7 cellular contexts compared by ENCODE assay signal in genomic region chr19:40191836-40192646, GRCh38. TPM values are rescaled to one million over a fixed set of nuclear protein-coding genes. Genes with fewer than 3 reads are reported as not detected.
DNase-seq lines count a peak whose midpoint lies in the region; ATAC-seq and TF ChIP-seq lines count a peak whose summit lies in the region.

No MANE protein-coding gene starts in this region.

- peak; percentile 59 for DNase-seq in ELF-1 (ENCODE audit: low read depth, low spot score)
- peak; percentile 2 for DNase-seq in NCI-H774 (lab: John Stamatoyannopoulos, UW)
- DNase-seq in ascending aorta (ENCODE audit: low spot score in 2 of 2): no peak
- peak; percentile 87 for DNase-seq in iPS-NIHi11 (ENCODE audit: low spot score)
- DNase-seq in stimulated activated CD4-positive, alpha-beta T cell treated with anti-CD3 and anti-CD28 coated beads, Interleukin-15, amount 100 ng/mL, for 24 hours: peak; percentile 41
- DNase-seq in DMS153 (lab: John Stamatoyannopoulos, UW): no peak

- peak overlapping the region; percentile 75 to 99 for H3K4me3 ChIP-seq in ascending aorta

- peak; percentile 21 for ATAC-seq in GM21825 (IDR thresholded peaks at IDR 0.05; ENCODE audit: unreplicated experiment)

- no peaks in the 10 kb centered on the region for H3K27me3 ChIP-seq in ascending aorta

- intact Hi-C loops in ascending aorta (cut with DNase I): loop anchor here (2.0 to 5.0 kb wide), 5 partner anchors 31 to 345 kb away; partner anchors contain the start of genes C19orf47, FBL, PLD3 and PSMC4

- no peaks in the 10 kb centered on the region for H3K36me3 ChIP-seq in ascending aorta

- TF ChIP-seq CTCF in ascending aorta (IDR thresholded peaks at IDR 0.05): peak in 1 of 3 experiments; percentile 10

- H3K27ac ChIP-seq in ascending aorta: peak overlapping the region; percentile 92 to 99

- H3K4me1 ChIP-seq in ascending aorta: peaks cover 9 to 22% of the 10 kb centered on the region in 2 donors

- H3K9me3 ChIP-seq in ascending aorta: no peaks in the 10 kb centered on the region

RNA-seq across cellular contexts. Expression of gene MAP3K10, which starts 0.8 kb away (rescaled TPM):
- total RNA-seq in ascending aorta: 19.4 TPM

RNA-seq across cellular contexts. Expression of gene TTC9B, which starts 26.1 kb away (rescaled TPM):
- total RNA-seq in ascending aorta: not detected

RNA-seq across cellular contexts. Expression of gene CCNP, which starts 34.4 kb away (rescaled TPM):
- not detected for total RNA-seq in ascending aorta

Comparison
In these comparisons a context has a peak if more than half of its experiments do, and no peak if none do; other contexts are left out.
1. DNase-seq: peak in ELF-1 (single experiment), NCI-H774 (single experiment), iPS-NIHi11 (single experiment) and stimulated activated CD4-positive, alpha-beta T cell treated with anti-CD3 and anti-CD28 coated beads, Interleukin-15, amount 100 ng/mL, for 24 hours (single experiment); none in ascending aorta (0 of 2) and DMS153 (single experiment).